ENCODE assay signal across 1 cellular context in genomic region chr15:72488558-72488957, GRCh38.
TF ChIP-seq lines count a peak whose summit lies in the region.

No MANE protein-coding gene starts in this region.

TF ChIP-seq in GM23338, 12 proteins besides CTCF, POLR2A, EP300 and RAD21 (continued from another document):
- TF ChIP-seq ZNF114 (CRISPR knock-in tag; IDR thresholded peaks at IDR 0.05) (no peak), EZH2 (IDR thresholded peaks at IDR 0.05; ENCODE audit: low read depth, unreplicated experiment) (no peak), NANOG (IDR thresholded peaks at IDR 0.05; ENCODE audit: borderline replicate concordance) (no peak), ZNF331 (CRISPR knock-in tag; IDR thresholded peaks at IDR 0.05; ENCODE audit: low read depth) (no peak), POLR2AphosphoS5 (IDR thresholded peaks at IDR 0.05; ENCODE audit: low read depth) (no peak), CREB1 (CRISPR knock-in tag; IDR thresholded peaks at IDR 0.05; ENCODE audit: low read depth) (no peak), JUNB (IDR thresholded peaks at IDR 0.05; ENCODE audit: unreplicated experiment) (no peak), STAT1 (IDR thresholded peaks at IDR 0.05; ENCODE audit: unreplicated experiment) (no peak)
- TF ChIP-seq, protein P1, sequence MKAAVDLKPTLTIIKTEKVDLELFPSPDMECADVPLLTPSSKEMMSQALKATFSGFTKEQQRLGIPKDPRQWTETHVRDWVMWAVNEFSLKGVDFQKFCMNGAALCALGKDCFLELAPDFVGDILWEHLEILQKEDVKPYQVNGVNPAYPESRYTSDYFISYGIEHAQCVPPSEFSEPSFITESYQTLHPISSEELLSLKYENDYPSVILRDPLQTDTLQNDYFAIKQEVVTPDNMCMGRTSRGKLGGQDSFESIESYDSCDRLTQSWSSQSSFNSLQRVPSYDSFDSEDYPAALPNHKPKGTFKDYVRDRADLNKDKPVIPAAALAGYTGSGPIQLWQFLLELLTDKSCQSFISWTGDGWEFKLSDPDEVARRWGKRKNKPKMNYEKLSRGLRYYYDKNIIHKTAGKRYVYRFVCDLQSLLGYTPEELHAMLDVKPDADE (IDR thresholded peaks at IDR 0.05) = no peak
- TF ChIP-seq, protein P2, sequence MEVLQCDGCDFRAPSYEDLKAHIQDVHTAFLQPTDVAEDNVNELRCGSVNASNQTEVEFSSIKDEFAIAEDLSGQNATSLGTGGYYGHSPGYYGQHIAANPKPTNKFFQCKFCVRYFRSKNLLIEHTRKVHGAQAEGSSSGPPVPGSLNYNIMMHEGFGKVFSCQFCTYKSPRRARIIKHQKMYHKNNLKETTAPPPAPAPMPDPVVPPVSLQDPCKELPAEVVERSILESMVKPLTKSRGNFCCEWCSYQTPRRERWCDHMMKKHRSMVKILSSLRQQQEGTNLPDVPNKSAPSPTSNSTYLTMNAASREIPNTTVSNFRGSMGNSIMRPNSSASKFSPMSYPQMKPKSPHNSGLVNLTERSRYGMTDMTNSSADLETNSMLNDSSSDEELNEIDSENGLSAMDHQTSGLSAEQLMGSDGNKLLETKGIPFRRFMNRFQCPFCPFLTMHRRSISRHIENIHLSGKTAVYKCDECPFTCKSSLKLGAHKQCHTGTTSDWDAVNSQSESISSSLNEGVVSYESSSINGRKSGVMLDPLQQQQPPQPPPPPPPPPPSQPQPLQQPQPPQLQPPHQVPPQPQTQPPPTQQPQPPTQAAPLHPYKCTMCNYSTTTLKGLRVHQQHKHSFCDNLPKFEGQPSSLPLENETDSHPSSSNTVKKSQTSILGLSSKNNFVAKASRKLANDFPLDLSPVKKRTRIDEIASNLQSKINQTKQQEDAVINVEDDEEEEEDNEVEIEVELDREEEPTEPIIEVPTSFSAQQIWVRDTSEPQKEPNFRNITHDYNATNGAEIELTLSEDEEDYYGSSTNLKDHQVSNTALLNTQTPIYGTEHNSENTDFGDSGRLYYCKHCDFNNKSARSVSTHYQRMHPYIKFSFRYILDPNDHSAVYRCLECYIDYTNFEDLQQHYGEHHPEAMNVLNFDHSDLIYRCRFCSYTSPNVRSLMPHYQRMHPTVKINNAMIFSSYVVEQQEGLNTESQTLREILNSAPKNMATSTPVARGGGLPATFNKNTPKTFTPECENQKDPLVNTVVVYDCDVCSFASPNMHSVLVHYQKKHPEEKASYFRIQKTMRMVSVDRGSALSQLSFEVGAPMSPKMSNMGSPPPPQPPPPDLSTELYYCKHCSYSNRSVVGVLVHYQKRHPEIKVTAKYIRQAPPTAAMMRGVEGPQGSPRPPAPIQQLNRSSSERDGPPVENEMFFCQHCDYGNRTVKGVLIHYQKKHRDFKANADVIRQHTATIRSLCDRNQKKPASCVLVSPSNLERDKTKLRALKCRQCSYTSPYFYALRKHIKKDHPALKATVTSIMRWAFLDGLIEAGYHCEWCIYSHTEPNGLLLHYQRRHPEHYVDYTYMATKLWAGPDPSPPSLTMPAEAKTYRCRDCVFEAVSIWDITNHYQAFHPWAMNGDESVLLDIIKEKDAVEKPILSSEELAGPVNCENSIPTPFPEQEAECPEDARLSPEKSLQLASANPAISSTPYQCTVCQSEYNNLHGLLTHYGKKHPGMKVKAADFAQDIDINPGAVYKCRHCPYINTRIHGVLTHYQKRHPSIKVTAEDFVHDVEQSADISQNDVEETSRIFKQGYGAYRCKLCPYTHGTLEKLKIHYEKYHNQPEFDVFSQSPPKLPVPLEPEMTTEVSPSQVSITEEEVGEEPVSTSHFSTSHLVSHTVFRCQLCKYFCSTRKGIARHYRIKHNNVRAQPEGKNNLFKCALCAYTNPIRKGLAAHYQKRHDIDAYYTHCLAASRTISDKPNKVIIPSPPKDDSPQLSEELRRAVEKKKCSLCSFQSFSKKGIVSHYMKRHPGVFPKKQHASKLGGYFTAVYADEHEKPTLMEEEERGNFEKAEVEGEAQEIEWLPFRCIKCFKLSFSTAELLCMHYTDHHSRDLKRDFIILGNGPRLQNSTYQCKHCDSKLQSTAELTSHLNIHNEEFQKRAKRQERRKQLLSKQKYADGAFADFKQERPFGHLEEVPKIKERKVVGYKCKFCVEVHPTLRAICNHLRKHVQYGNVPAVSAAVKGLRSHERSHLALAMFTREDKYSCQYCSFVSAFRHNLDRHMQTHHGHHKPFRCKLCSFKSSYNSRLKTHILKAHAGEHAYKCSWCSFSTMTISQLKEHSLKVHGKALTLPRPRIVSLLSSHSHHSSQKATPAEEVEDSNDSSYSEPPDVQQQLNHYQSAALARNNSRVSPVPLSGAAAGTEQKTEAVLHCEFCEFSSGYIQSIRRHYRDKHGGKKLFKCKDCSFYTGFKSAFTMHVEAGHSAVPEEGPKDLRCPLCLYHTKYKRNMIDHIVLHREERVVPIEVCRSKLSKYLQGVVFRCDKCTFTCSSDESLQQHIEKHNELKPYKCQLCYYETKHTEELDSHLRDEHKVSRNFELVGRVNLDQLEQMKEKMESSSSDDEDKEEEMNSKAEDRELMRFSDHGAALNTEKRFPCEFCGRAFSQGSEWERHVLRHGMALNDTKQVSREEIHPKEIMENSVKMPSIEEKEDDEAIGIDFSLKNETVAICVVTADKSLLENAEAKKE (CRISPR knock-in tag; IDR thresholded peaks at IDR 0.05) = no peak
